Comparison of ENCODE assay signal across 21 cellular contexts in the genomic region with DNA sequence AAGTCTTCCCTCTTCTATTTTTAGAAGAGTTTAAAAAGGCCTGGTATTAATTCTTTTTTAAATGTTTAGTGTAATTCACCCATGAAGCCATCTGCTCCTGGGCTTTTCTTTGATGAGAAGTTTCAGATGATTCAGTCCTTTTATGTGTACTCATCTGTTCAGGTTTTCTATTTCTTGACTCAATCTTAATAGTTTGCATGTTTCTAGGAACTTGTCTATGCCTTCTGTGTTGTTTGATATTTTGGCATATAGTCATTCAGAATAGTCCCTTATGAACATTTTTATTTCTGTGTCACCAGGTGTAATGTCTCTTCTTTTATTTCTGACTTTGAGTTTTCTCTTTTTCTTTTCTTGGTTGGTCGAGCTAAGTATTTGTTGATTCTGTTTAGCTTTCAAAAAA. TPM values are rescaled to one million over a fixed set of nuclear protein-coding genes. Genes with fewer than 3 reads are reported as not detected.
"Had no signal": no experiment of that assay in that cellular context is flagged by ENCODE, and none has a peak within 500 bp of the region (broad histone marks: within the 10 kb centered on the region; RNA-seq: fewer than 3 reads in every experiment).

No MANE protein-coding gene starts in this region.

- DNase-seq: Kasumi-1, KBM-7, MM.1S, NCI-H1092 treated with DMSO at 0.1 percent for 48 hours, NCI-H1436, NCI-H187, NCI-H2029, NCI-H2081 treated with DMSO at 0.1 percent for 48 hours, NCI-H2171, NCI-H226, NCI-H446, NCI-H510A, NCI-H524 treated with DMSO at 0.1 percent for 48 hours, NCI-H69, NCI-H774, SHP77 treated with DMSO at 0.1 percent for 48 hours, SJCRH30 had no signal

- H3K27me3 ChIP-seq: SJCRH30 had no signal

- H3K9me3 ChIP-seq: SJCRH30 had no signal

- ATAC-seq: Right ventricle myocardium inferior, SK-N-SH treated with all-trans-retinoic acid at 6 μM for 48 hours had no signal

- H3K36me3 ChIP-seq: SJCRH30 had no signal

- H3K4me3 ChIP-seq: SJCRH30 had no signal

- H3K27ac ChIP-seq: SJCRH30 had no signal

- H3K4me1 ChIP-seq: SJCRH30 had no signal

RNA-seq across cellular contexts. Expression of a gene that starts 20.2 kb away (rescaled TPM):
- total RNA-seq: HT-29, M059J, Right ventricle myocardium inferior, SJCRH30 had no signal
